In genomic region chr1:158730453-158730852, GRCh38 we compare ENCODE assay signal across 27 cellular contexts. TPM values are rescaled to one million over a fixed set of nuclear protein-coding genes. Genes with fewer than 3 reads are reported as not detected.
"Had no signal": no experiment of that assay in that cellular context is flagged by ENCODE, and none has a peak within 500 bp of the region (broad histone marks: within the 10 kb centered on the region; RNA-seq: fewer than 3 reads in every experiment).

No MANE protein-coding gene starts in this region.

- H3K27ac ChIP-seq: adrenal gland, breast epithelium had no signal

- DNase-seq: activated CD4-positive, alpha-beta T cell treated with anti-CD3 and anti-CD28 coated beads for 48 hours; activated CD4-positive, alpha-beta T cell treated with anti-CD3 and anti-CD28 coated beads, Interleukin-2, amount 50 U/mL, for 4 hours; activated CD8-positive, alpha-beta memory T cell treated with anti-CD3 and anti-CD28 coated beads, Interleukin-2, amount 50 U/mL, for 48 hours; activated CD8-positive, alpha-beta T cell treated with anti-CD3 and anti-CD28 coated beads, Interleukin-2, amount 10 ng/mL, durations not matched to agents 7 days and 5 days; activated naive CD4-positive, alpha-beta T cell treated with anti-CD3 and anti-CD28 coated beads, Interleukin-2, amount 50 U/mL, for 16 hours; activated naive CD8-positive, alpha-beta T cell treated with anti-CD3 and anti-CD28 coated beads, Interleukin-2, amount 10 ng/mL, durations not matched to agents 7 days and 5 days; activated T-cell treated with anti-CD3 and anti-CD28 coated beads, Interleukin-2, amount 50 U/mL, for 1 hour; adrenal gland; aorta; caudate nucleus; Kasumi-1; NCI-H1092 treated with DMSO at 0.1 percent for 48 hours; NCI-H1417 treated with DMSO at 0.1 percent for 48 hours; NCI-H1694; NCI-H2029; NCI-H345; NCI-H510A; NCI-H526 treated with DMSO at 0.1 percent for 48 hours; NCI-H82; NK-92 treated with Interleukin-12 subunit alpha and Interleukin-12 subunit beta, amount 100 ng/mL, for 24 hours; PC-3; SHP77 treated with DMSO at 0.1 percent for 48 hours had no signal

- H3K36me3 ChIP-seq: adrenal gland, breast epithelium had no signal

- H3K4me3 ChIP-seq: adrenal gland, breast epithelium had no signal

- ATAC-seq: activated CD4-positive, CD25-positive, alpha-beta regulatory T cell treated with anti-CD3 and anti-CD28 coated beads, Interleukin-2, amount 50 U/mL, for 24 hours; activated CD8-positive, alpha-beta T cell treated with anti-CD3 and anti-CD28 coated beads, Interleukin-2, amount 10 ng/mL, durations not matched to agents 7 days and 5 days; PC-3 had no signal

- H3K4me1 ChIP-seq: adrenal gland, breast epithelium had no signal

- H3K27me3 ChIP-seq: breast epithelium had no signal

- H3K9me3 ChIP-seq: adrenal gland, breast epithelium had no signal

RNA-seq across cellular contexts. Expression of gene OR6K3, which starts 9.9 kb away (rescaled TPM):
- total RNA-seq: activated CD8-positive, alpha-beta T cell treated with anti-CD3 and anti-CD28 coated beads, Interleukin-2, amount 10 ng/mL, durations not matched to agents 7 days and 5 days; activated naive CD8-positive, alpha-beta T cell treated with anti-CD3 and anti-CD28 coated beads, Interleukin-2, amount 10 ng/mL, durations not matched to agents 7 days and 5 days; adrenal gland; aorta; breast epithelium; cerebellum; M059J; PC-3; SK-MEL-5 had no signal
- polyA plus RNA-seq: aorta had no signal

RNA-seq across cellular contexts. Expression of gene OR6K6, which starts 24.1 kb away (rescaled TPM):
- total RNA-seq: activated CD8-positive, alpha-beta T cell treated with anti-CD3 and anti-CD28 coated beads, Interleukin-2, amount 10 ng/mL, durations not matched to agents 7 days and 5 days; activated naive CD8-positive, alpha-beta T cell treated with anti-CD3 and anti-CD28 coated beads, Interleukin-2, amount 10 ng/mL, durations not matched to agents 7 days and 5 days; adrenal gland; aorta; breast epithelium; cerebellum; M059J; PC-3; SK-MEL-5 had no signal
- polyA plus RNA-seq: adrenal gland had no signal

RNA-seq across cellular contexts. Expression of gene OR6K2, which starts 30.0 kb away (rescaled TPM):
- total RNA-seq: activated CD8-positive, alpha-beta T cell treated with anti-CD3 and anti-CD28 coated beads, Interleukin-2, amount 10 ng/mL, durations not matched to agents 7 days and 5 days; activated naive CD8-positive, alpha-beta T cell treated with anti-CD3 and anti-CD28 coated beads, Interleukin-2, amount 10 ng/mL, durations not matched to agents 7 days and 5 days; adrenal gland; aorta; breast epithelium; cerebellum; M059J; PC-3; SK-MEL-5 had no signal
- polyA plus RNA-seq: adrenal gland, aorta had no signal

RNA-seq across cellular contexts. Expression of gene OR6N1, which starts 41.5 kb away (rescaled TPM):
- total RNA-seq: activated CD8-positive, alpha-beta T cell treated with anti-CD3 and anti-CD28 coated beads, Interleukin-2, amount 10 ng/mL, durations not matched to agents 7 days and 5 days; activated naive CD8-positive, alpha-beta T cell treated with anti-CD3 and anti-CD28 coated beads, Interleukin-2, amount 10 ng/mL, durations not matched to agents 7 days and 5 days; adrenal gland; aorta; breast epithelium; cerebellum; M059J; PC-3; SK-MEL-5 had no signal
- polyA plus RNA-seq: adrenal gland, aorta had no signal

RNA-seq across cellular contexts. Expression of gene SPTA1, which starts 43.9 kb away (rescaled TPM):
- total RNA-seq: activated CD8-positive, alpha-beta T cell treated with anti-CD3 and anti-CD28 coated beads, Interleukin-2, amount 10 ng/mL, durations not matched to agents 7 days and 5 days; activated naive CD8-positive, alpha-beta T cell treated with anti-CD3 and anti-CD28 coated beads, Interleukin-2, amount 10 ng/mL, durations not matched to agents 7 days and 5 days; PC-3; SK-MEL-5 had no signal
- polyA plus RNA-seq: aorta had no signal
